26 cellular contexts compared by ENCODE assay signal in the genomic region with DNA sequence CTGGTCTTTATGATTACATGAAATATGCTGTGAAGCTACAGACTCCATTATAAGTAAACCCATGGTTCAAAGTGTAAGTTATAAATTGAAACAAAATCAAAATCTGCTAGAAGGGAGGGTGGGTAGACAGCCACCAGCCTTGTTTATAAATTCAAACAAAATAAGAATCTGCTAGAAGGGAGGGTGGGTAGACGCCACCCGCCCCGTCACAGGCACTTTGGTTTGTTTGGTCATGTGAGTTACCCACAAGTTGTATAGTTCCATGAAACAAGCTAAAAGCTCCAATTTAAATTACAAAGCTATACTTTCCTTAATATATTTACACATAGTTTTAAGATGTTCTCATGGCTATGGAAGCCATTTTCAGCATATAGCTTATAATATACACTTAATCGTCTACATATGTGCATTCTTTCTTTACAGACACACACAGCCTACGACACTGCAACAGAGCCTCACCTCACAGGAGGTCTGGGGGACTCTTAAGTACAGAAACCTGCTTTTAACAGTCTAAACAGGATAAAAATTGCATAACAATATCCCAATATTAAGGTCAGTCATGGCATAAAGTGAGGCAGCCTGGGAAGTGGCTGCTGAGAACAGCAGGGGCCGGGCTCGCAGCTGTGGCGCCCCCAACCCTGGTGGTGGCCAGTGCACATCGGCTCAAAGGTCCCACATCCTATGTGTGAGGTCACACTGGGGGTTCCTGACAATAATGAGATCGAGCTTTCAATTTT. TPM values are rescaled to one million over a fixed set of nuclear protein-coding genes. Genes with fewer than 3 reads are reported as not detected.
DNase-seq lines count a peak whose midpoint lies in the region; ATAC-seq and TF ChIP-seq lines count a peak whose summit lies in the region.
"Had no signal": no experiment of that assay in that cellular context is flagged by ENCODE, and none has a peak within 500 bp of the region (broad histone marks: within the 10 kb centered on the region; RNA-seq: fewer than 3 reads in every experiment).

No MANE protein-coding gene starts in this region.

- peaks cover 22% of the 10 kb centered on the region for H3K36me3 Mint-ChIP-seq in GM23338 (ENCODE audit: low read depth)
- peaks cover 16% of the 10 kb centered on the region for H3K36me3 Mint-ChIP-seq in neural crest cell (ENCODE audit: low read depth)
- peaks cover 0 to 72% (median 23%) of the 10 kb centered on the region in 3 donors for H3K36me3 Mint-ChIP-seq in CD8-positive, alpha-beta memory T cell

- DNase-seq in GM23338 (ENCODE audit: low spot score): peak; percentile 58
- DNase-seq in neural crest cell (ENCODE audit: low read depth, low spot score): no peak
- DNase-seq in anterior cingulate cortex (lab: John Stamatoyannopoulos, UW): no peak
- no peak for DNase-seq in CD8-positive, alpha-beta memory T cell
- DNase-seq: activated CD4-positive, alpha-beta T cell treated with anti-CD3 and anti-CD28 coated beads for 48 hours; C1 segment of cervical spinal cord; caudate nucleus; EL; left cardiac atrium; MM.1S; NCI-H146; NCI-H2171; NCI-H526; occipital lobe; Peyer's patch; retina; stimulated activated CD4-positive, alpha-beta T cell treated with anti-CD3 and anti-CD28 coated beads, Interleukin-4, amount 100 ng/mL, for 1 hour had no signal

- peak; percentile 79 for ATAC-seq in GM23338
- ATAC-seq in gastroesophageal sphincter: no peak
- ATAC-seq in HG02981 (IDR thresholded peaks at IDR 0.05; ENCODE audit: unreplicated experiment): no peak
- ATAC-seq: activated naive CD4-positive, alpha-beta T cell treated with anti-CD3 and anti-CD28 coated beads, Interleukin-2, amount 50 U/mL, for 72 hours; left cardiac atrium; stimulated activated memory B cell treated with anti-CD40 and anti-IgM and Interleukin-4, amounts not matched to agents 10 μg/mL and 1 μg/mL and 100 μg/mL, for 72 hours had no signal

- no peaks in the 10 kb centered on the region for H3K9me3 ChIP-seq in OCI-LY1 (ENCODE audit: low read length)
- H3K9me3 ChIP-seq in gastroesophageal sphincter: no peaks in the 10 kb centered on the region
- H3K9me3 ChIP-seq in CD8-positive, alpha-beta memory T cell (ENCODE audit: low read length): no peaks in the 10 kb centered on the region
- H3K9me3 ChIP-seq: Peyer's patch, vagina had no signal

- H3K4me3 ChIP-seq in GM23338 (no peak overlapping the region), OCI-LY1 (ENCODE audit: low read depth, low read length, poor library complexity, severe bottlenecking) (no peak overlapping the region), gastroesophageal sphincter (no peak overlapping the region)
- H3K4me3 ChIP-seq in CD8-positive, alpha-beta memory T cell (ENCODE audit: low read length): no peak overlapping the region
- H3K4me3 ChIP-seq: Peyer's patch, vagina had no signal

- no peak for TF ChIP-seq EP300 in gastroesophageal sphincter (IDR thresholded peaks at IDR 0.05)

- no peak overlapping the region for H3K27ac Mint-ChIP-seq in GM23338
- H3K27ac Mint-ChIP-seq in neural crest cell (ENCODE audit: unreplicated experiment): no peak overlapping the region
- peak overlapping the region in 3 of 8 donors; percentile 14 to 27 (median 19) for H3K27ac Mint-ChIP-seq in CD8-positive, alpha-beta memory T cell
- H3K27ac Mint-ChIP-seq: activated T-helper 2 cell treated with anti-CD3 and anti-CD28 coated beads, Interferon-gamma antibody, Interleukin-2, Interleukin-4, amounts not matched to agents 10 μg/mL and 5 μg/mL and 100 μg/mL, durations not matched to agents 14 hours and 24 hours and 36 hours; dendritic cell treated with granulocyte-macrophage colony-stimulating factor and Interleukin-4, amounts not matched to agents 40 ng/mL and 50 ng/mL, for 4 days; memory B cell; stimulated activated memory B cell treated with anti-CD40 and anti-IgM and Interleukin-4, amounts not matched to agents 10 μg/mL and 1 μg/mL and 100 μg/mL, for 72 hours had no signal

- no peak overlapping the region for H2AFZ ChIP-seq in GM23338
- no peak overlapping the region for H2AFZ ChIP-seq in OCI-LY1 (ENCODE audit: low read length)

- peaks cover 8% of the 10 kb centered on the region for H3K27me3 Mint-ChIP-seq in GM23338 (ENCODE audit: insufficient read depth, low read depth, poor library complexity)
- no peaks in the 10 kb centered on the region for H3K27me3 Mint-ChIP-seq in neural crest cell (ENCODE audit: low read depth)
- H3K27me3 Mint-ChIP-seq in CD8-positive, alpha-beta memory T cell: no peaks in the 10 kb centered on the region
- H3K27me3 Mint-ChIP-seq: dendritic cell treated with granulocyte-macrophage colony-stimulating factor and Interleukin-4, amounts not matched to agents 40 ng/mL and 50 ng/mL, for 4 days; memory B cell; stimulated activated memory B cell treated with anti-CD40 and anti-IgM and Interleukin-4, amounts not matched to agents 10 μg/mL and 1 μg/mL and 100 μg/mL, for 72 hours had no signal

- H3K27ac ChIP-seq in GM23338 (ENCODE audit: low read depth) (no peak overlapping the region), OCI-LY1 (ENCODE audit: low read depth, low read length, poor library complexity, severe bottlenecking) (no peak overlapping the region), gastroesophageal sphincter (peak overlapping the region; percentile 4 to 67 (median 42))
- H3K27ac ChIP-seq in CD8-positive, alpha-beta memory T cell (ENCODE audit: low read depth, low read length): no peak overlapping the region
- H3K27ac ChIP-seq: Peyer's patch, vagina had no signal

- H3K9me2 ChIP-seq in GM23338 (ENCODE audit: insufficient read depth) (0 out of 2 replicates have a peak, but pooled peaks cover 4% of the 10 kb centered on the region), OCI-LY1 (ENCODE audit: low read depth, low read length) (no peaks in the 10 kb centered on the region)

- TF ChIP-seq POLR2A in gastroesophageal sphincter (IDR thresholded peaks at IDR 0.05): no peak

- H3K4me1 Mint-ChIP-seq in GM23338 (peaks cover 34% of the 10 kb centered on the region), neural crest cell (peaks cover 16% of the 10 kb centered on the region)
- peaks cover 4 to 10% (median 5%) of the 10 kb centered on the region in 3 donors for H3K4me1 Mint-ChIP-seq in CD8-positive, alpha-beta memory T cell
- H3K4me1 Mint-ChIP-seq: stimulated activated memory B cell treated with anti-CD40 and anti-IgM and Interleukin-4, amounts not matched to agents 10 μg/mL and 1 μg/mL and 100 μg/mL, for 72 hours had no signal

- H3K27me3 ChIP-seq in GM23338 (ENCODE audit: insufficient read depth): no peaks in the 10 kb centered on the region
- H3K27me3 ChIP-seq in OCI-LY1 (ENCODE audit: insufficient read depth, low read length): no peaks in the 10 kb centered on the region
- H3K27me3 ChIP-seq in gastroesophageal sphincter: no peaks in the 10 kb centered on the region
- H3K27me3 ChIP-seq in CD8-positive, alpha-beta memory T cell (ENCODE audit: insufficient read depth, low read length, poor library complexity, severe bottlenecking): no peaks in the 10 kb centered on the region
- H3K27me3 ChIP-seq: Peyer's patch, vagina had no signal

- CTCF ChIA-PET in CD8-positive, alpha-beta memory T cell (lab: Charles Lee): interaction anchor here (1.2 to 1.6 kb wide), 2 partner anchors 18 to 96 kb away, joined by 3 read pairs; a partner anchor contains a TSS

- TF ChIP-seq CTCF in GM23338 (conservative IDR thresholded peaks at IDR 0.05; ENCODE audit: low read depth in 2 of 2) (peak; percentile 47 to 48), OCI-LY1 (IDR thresholded peaks at IDR 0.05; ENCODE audit: low read length) (peak; percentile 27; the same call in 1 of the 2 replicates), gastroesophageal sphincter (IDR thresholded peaks at IDR 0.05) (no peak), neural crest cell (conservative IDR thresholded peaks at IDR 0.05) (peak; percentile 28)

- 0 out of 2 replicates have a peak, but pooled peaks cover 4% of the 10 kb centered on the region for H3F3A ChIP-seq in GM23338 (replicated peaks; ENCODE audit: low read depth)
- no peaks in the 10 kb centered on the region for H3F3A ChIP-seq in OCI-LY1 (ENCODE audit: insufficient read depth, low read length)

- H3K9ac ChIP-seq in OCI-LY1 (ENCODE audit: low read length): no peak overlapping the region

- H3K4me1 ChIP-seq in GM23338 (ENCODE audit: insufficient read depth) (peaks cover 9% of the 10 kb centered on the region), OCI-LY1 (ENCODE audit: insufficient read depth, low read length, severe bottlenecking) (no peaks in the 10 kb centered on the region), gastroesophageal sphincter (peaks cover 0 to 12% (median 0%) of the 10 kb centered on the region in 3 donors)
- no peaks in the 10 kb centered on the region for H3K4me1 ChIP-seq in CD8-positive, alpha-beta memory T cell (ENCODE audit: insufficient read depth, low read length)
- H3K4me1 ChIP-seq: Peyer's patch, vagina had no signal

- H3K4me2 ChIP-seq in GM23338 (no peak overlapping the region), OCI-LY1 (ENCODE audit: low read length) (no peak overlapping the region)

- no peaks in the 10 kb centered on the region; the same call in 1 of the 2 replicates for H4K20me1 ChIP-seq in GM23338 (replicated peaks; ENCODE audit: insufficient read depth)
- H4K20me1 ChIP-seq in OCI-LY1 (ENCODE audit: insufficient read depth, low read length): no peaks in the 10 kb centered on the region

- POLR2A ChIA-PET in CD8-positive, alpha-beta memory T cell (lab: Charles Lee): no interaction called here

- WGBS in gastroesophageal sphincter (ENCODE audit: low coverage in 1 of 2), 2 donors: 85 to 87% methylated on average over 7 to 10 of the region's 10 CpGs

- no peaks in the 10 kb centered on the region for H3K36me3 ChIP-seq in GM23338 (ENCODE audit: insufficient read depth)
- no peaks in the 10 kb centered on the region for H3K36me3 ChIP-seq in OCI-LY1 (ENCODE audit: insufficient read depth, low read length)
- peaks cover 0 to 80% of the 10 kb centered on the region in 2 donors for H3K36me3 ChIP-seq in gastroesophageal sphincter
- H3K36me3 ChIP-seq in CD8-positive, alpha-beta memory T cell (ENCODE audit: insufficient read depth, low read length): peaks cover 39% of the 10 kb centered on the region

- H3K79me2 ChIP-seq in GM23338 (replicated peaks; ENCODE audit: insufficient read depth) (no peaks in the 10 kb centered on the region), OCI-LY1 (ENCODE audit: insufficient read depth, low read length) (no peaks in the 10 kb centered on the region)

- H3K4me3 Mint-ChIP-seq in GM23338 (no peak overlapping the region), neural crest cell (no peak overlapping the region)
- H3K4me3 Mint-ChIP-seq in CD8-positive, alpha-beta memory T cell: no peak overlapping the region
- H3K4me3 Mint-ChIP-seq: dendritic cell treated with granulocyte-macrophage colony-stimulating factor and Interleukin-4, amounts not matched to agents 40 ng/mL and 50 ng/mL, for 4 days; memory B cell; stimulated activated memory B cell treated with anti-CD40 and anti-IgM and Interleukin-4, amounts not matched to agents 10 μg/mL and 1 μg/mL and 100 μg/mL, for 72 hours had no signal

- H3K9me3 Mint-ChIP-seq in GM23338: no peaks in the 10 kb centered on the region
- no peaks in the 10 kb centered on the region for H3K9me3 Mint-ChIP-seq in neural crest cell
- H3K9me3 Mint-ChIP-seq in CD8-positive, alpha-beta memory T cell: no peaks in the 10 kb centered on the region
- H3K9me3 Mint-ChIP-seq: activated naive CD4-positive, alpha-beta T cell treated with anti-CD3 and anti-CD28 coated beads, Interleukin-2, amount 50 U/mL, for 72 hours; activated T-helper 2 cell treated with anti-CD3 and anti-CD28 coated beads, Interferon-gamma antibody, Interleukin-2, Interleukin-4, amounts not matched to agents 10 μg/mL and 5 μg/mL and 100 μg/mL, durations not matched to agents 14 hours and 24 hours and 36 hours; dendritic cell treated with granulocyte-macrophage colony-stimulating factor and Interleukin-4, amounts not matched to agents 40 ng/mL and 50 ng/mL, for 4 days; memory B cell; stimulated activated memory B cell treated with anti-CD40 and anti-IgM and Interleukin-4, amounts not matched to agents 10 μg/mL and 1 μg/mL and 100 μg/mL, for 72 hours had no signal

RNA-seq across cellular contexts. Expression of a gene that starts 28.0 kb away (rescaled TPM):
- 76.5 and 91.2 TPM in 2 replicates for total RNA-seq in GM23338 (2014; rRNA removed; shearing (Covaris generic))
- polyA plus RNA-seq in GM23338 (2016; fragmentation: Nextera tagmentation; extraction: Ambion mirVana): 34.0 and 38.7 TPM in 2 replicates
- total RNA-seq in gastroesophageal sphincter (1 to 10 TPM; 4.6 to 6.4 (median 5.6) TPM), neural crest cell (84.9 and 86.7 TPM in 2 replicates)
- 10 to 100 TPM; 71.4 to 75.5 TPM for total RNA-seq in CD8-positive, alpha-beta memory T cell
- 4.3 TPM for polyA plus RNA-seq in CD8-positive, alpha-beta memory T cell

Comparison
In these comparisons a context has a peak if more than half of its experiments do, and no peak if none do; other contexts are left out.
1. H3K27ac ChIP-seq: peak in gastroesophageal sphincter (4 of 4); none in GM23338 (single experiment), OCI-LY1 (single experiment) and CD8-positive, alpha-beta memory T cell (single experiment).
2. CTCF ChIP-seq: peak in GM23338 (2 of 2), OCI-LY1 (single experiment) and neural crest cell (single experiment); none in gastroesophageal sphincter (0 of 4).
3. RNA of a gene that starts 28.0 kb away (total RNA-seq): 76.5 to 91.2 TPM in GM23338, 84.9 to 86.7 TPM in neural crest cell and 71.4 to 75.5 TPM in CD8-positive, alpha-beta memory T cell; 4.6 to 6.4 TPM in gastroesophageal sphincter; every median in the first group is over 4 times any median in the second.